In genomic region chr2:86397989-86398388, GRCh38 we compare ENCODE assay signal across 1 cellular context.
A peak's percentile ranks its signal among the peaks of the same experiment; 100 is the strongest.
TF ChIP-seq lines count a peak whose summit lies in the region.

No MANE protein-coding gene starts in this region.

TF ChIP-seq in K562, 482 proteins besides CTCF, POLR2A, EP300 and RAD21 (continued from another document and continues in another):
- TF ChIP-seq HBP1 (CRISPR knock-in tag; IDR thresholded peaks at IDR 0.05) = no peak
- TF ChIP-seq TBL1XR1 (IDR thresholded peaks at IDR 0.05; ENCODE audit: low read length in 2 of 2) = no peak
- TF ChIP-seq ETV1 (tag; conservative IDR thresholded peaks at IDR 0.05; ENCODE audit: low read depth) = no peak
- TF ChIP-seq MGA (IDR thresholded peaks at IDR 0.05) = no peak
- TF ChIP-seq ZNF253 (CRISPR knock-in tag; conservative IDR thresholded peaks at IDR 0.05) = no peak
- TF ChIP-seq NR3C1 (CRISPR knock-in tag; IDR thresholded peaks at IDR 0.05) = no peak
- no peak for TF ChIP-seq EP400 (IDR thresholded peaks at IDR 0.05)
- TF ChIP-seq STAT5B (CRISPR knock-in tag; IDR thresholded peaks at IDR 0.05) = no peak
- TF ChIP-seq MCM2 (IDR thresholded peaks at IDR 0.05; ENCODE audit: low read depth) = no peak
- no peak for TF ChIP-seq ZEB2 (IDR thresholded peaks at IDR 0.05)
- TF ChIP-seq MEF2A (IDR thresholded peaks at IDR 0.05; ENCODE audit: control insufficient read depth, low read depth, low read length) = no peak
- 0 out of 2 replicates have a peak, but pooled peaks have one; percentile 9 for TF ChIP-seq USF1 (CRISPR knock-in tag; IDR thresholded peaks at IDR 0.05)
- no peak for TF ChIP-seq RERE (CRISPR knock-in tag; IDR thresholded peaks at IDR 0.05; ENCODE audit: borderline replicate concordance)
- no peak for TF ChIP-seq CEBPB (tag; IDR thresholded peaks at IDR 0.05)
- no peak for TF ChIP-seq ILF3 (IDR thresholded peaks at IDR 0.05; ENCODE audit: borderline replicate concordance)
- TF ChIP-seq CHAMP1 (IDR thresholded peaks at IDR 0.05) = peak; percentile 59; the same call in 1 of the 2 replicates
- TF ChIP-seq ATF2 (CRISPR knock-in tag; IDR thresholded peaks at IDR 0.05) = no peak
- TF ChIP-seq ZNF282 (CRISPR knock-in tag; IDR thresholded peaks at IDR 0.05) = no peak
- no peak for TF ChIP-seq GMEB1 (CRISPR knock-in tag; IDR thresholded peaks at IDR 0.05)
- no peak for TF ChIP-seq FOXJ3 (CRISPR knock-in tag; IDR thresholded peaks at IDR 0.05)
- no peak for TF ChIP-seq ARID3A (IDR thresholded peaks at IDR 0.05; ENCODE audit: borderline replicate concordance, low read depth, low read length)
- no peak for TF ChIP-seq LCOR (CRISPR knock-in tag; IDR thresholded peaks at IDR 0.05)
- no peak for TF ChIP-seq TRIM24 (IDR thresholded peaks at IDR 0.05)
- peak; percentile 19; the same call in 1 of the 2 replicates for TF ChIP-seq MTA2 (IDR thresholded peaks at IDR 0.05; ENCODE audit: low read depth)
- TF ChIP-seq SUPT5H (IDR thresholded peaks at IDR 0.05) = no peak
- TF ChIP-seq GATAD2B (IDR thresholded peaks at IDR 0.05; ENCODE audit: borderline replicate concordance) = no peak
- TF ChIP-seq NCOA2 (IDR thresholded peaks at IDR 0.05; ENCODE audit: partially characterized antibody in 2 of 2) = no peak
- TF ChIP-seq CBFA2T2 (conservative IDR thresholded peaks at IDR 0.05) = 0 out of 2 replicates have a peak, but pooled peaks have one; percentile 41
